Comparison of ENCODE assay signal across 12 cellular contexts in genomic region chr6:4180653-4181255, GRCh38. TPM values are rescaled to one million over a fixed set of nuclear protein-coding genes. Genes with fewer than 3 reads are reported as not detected.
DNase-seq lines count a peak whose midpoint lies in the region; ATAC-seq and TF ChIP-seq lines count a peak whose summit lies in the region.
"Had no signal": no experiment of that assay in that cellular context is flagged by ENCODE, and none has a peak within 500 bp of the region (broad histone marks: within the 10 kb centered on the region; RNA-seq: fewer than 3 reads in every experiment).

No MANE protein-coding gene starts in this region.

- ATAC-seq in GM19023 (IDR thresholded peaks at IDR 0.05; ENCODE audit: unreplicated experiment): no peak
- no peak for ATAC-seq in HG03025 (IDR thresholded peaks at IDR 0.05; ENCODE audit: low FRiP score, unreplicated experiment)
- ATAC-seq: activated CD8-positive, alpha-beta T cell treated with anti-CD3 and anti-CD28 coated beads for 36 hours; left colon had no signal

- H3K4me1 ChIP-seq in BE2C: no peaks in the 10 kb centered on the region
- H3K4me1 ChIP-seq: parathyroid adenoma, suprapubic skin had no signal

- no peak overlapping the region for H3K4me3 ChIP-seq in BE2C (ENCODE audit: low read depth, low read length)
- H3K4me3 ChIP-seq in astrocyte of the spinal cord (ENCODE audit: low read depth, low read length): no peak overlapping the region
- H3K4me3 ChIP-seq: suprapubic skin had no signal

- H3K36me3 ChIP-seq in BE2C: no peaks in the 10 kb centered on the region
- H3K36me3 ChIP-seq: suprapubic skin had no signal

- no peaks in the 10 kb centered on the region for H3K27me3 ChIP-seq in BE2C
- H3K27me3 ChIP-seq: suprapubic skin had no signal

- TF ChIP-seq CTCF in BE2C (IDR thresholded peaks at IDR 0.05; ENCODE audit: low read depth, low read length): no peak
- TF ChIP-seq CTCF in astrocyte of the spinal cord (IDR thresholded peaks at IDR 0.05; ENCODE audit: low read depth, low read length): no peak

- DNase-seq in BE2C: peak; percentile 23
- peak; percentile 49 for DNase-seq in HT1080 (ENCODE audit: low read depth)
- DNase-seq in astrocyte of the spinal cord (ENCODE audit: low read depth, low spot score): peak; percentile 24
- peak; percentile 83 for DNase-seq in iris pigment epithelial cell (ENCODE audit: low read depth)
- no peak for DNase-seq in mesenteric fat pad (ENCODE audit: low spot score)
- no peak for DNase-seq in ACHN
- DNase-seq: activated CD8-positive, alpha-beta T cell treated with anti-CD3 and anti-CD28 coated beads for 36 hours; left colon had no signal

- in situ Hi-C loops in astrocyte of the spinal cord (cut with HindIII; ENCODE audit: low sequenced_read_pairs) (no loop called here), ACHN (cut with HindIII; ENCODE audit: low pct_ligation_motif_present, low pct_unique_long_range_greater_than_20kb, low sequenced_read_pairs) (no loop called here)

- H3K9me3 ChIP-seq in BE2C: no peaks in the 10 kb centered on the region
- H3K9me3 ChIP-seq: suprapubic skin had no signal

RNA-seq across cellular contexts. Expression of gene ECI2, which starts 45.4 kb away (rescaled TPM):
- polyA plus RNA-seq in BE2C (2012; ENCODE audit: insufficient read depth, insufficient read length, low read depth): 4.4 TPM
- total RNA-seq in HT1080 (2014; rRNA removed; shearing (Covaris generic)): 70.7 and 78.5 TPM in 2 replicates
- 79.7 and 86.7 TPM in 2 replicates for polyA plus RNA-seq in HT1080 (2015; cell fraction: cytosol; rRNA removed)
- polyA plus RNA-seq in HT1080 (2015; cell fraction: nucleus; rRNA removed): 77.0 and 78.0 TPM in 2 replicates
- 54.1 TPM for total RNA-seq in mesenteric fat pad

Comparison
In these comparisons a context has a peak if more than half of its experiments do, and no peak if none do; other contexts are left out.
1. DNase-seq: peak in BE2C (single experiment), HT1080 (single experiment), astrocyte of the spinal cord (single experiment) and iris pigment epithelial cell (single experiment); none in mesenteric fat pad (single experiment) and ACHN (single experiment).